ENCODE assay signal across 18 cellular contexts in the genomic region with DNA sequence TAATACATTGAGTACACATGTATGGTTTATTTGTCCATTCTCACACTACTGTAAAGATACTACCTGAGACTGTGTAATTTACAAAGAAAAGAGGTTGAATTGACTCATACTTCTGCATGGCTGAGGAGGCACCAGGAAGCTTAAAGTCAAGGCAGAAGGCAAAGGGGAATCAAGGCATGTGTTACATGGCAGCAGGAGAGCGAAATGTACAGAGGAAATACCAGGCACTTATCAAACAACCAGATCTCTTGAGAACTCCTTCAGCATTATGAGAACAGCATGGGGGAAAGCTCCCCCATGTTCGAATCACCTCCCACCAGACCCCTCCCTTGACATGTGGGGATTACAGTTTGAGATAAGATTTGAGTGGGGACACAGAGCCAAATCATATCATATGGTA.
DNase-seq lines count a peak whose midpoint lies in the region; ATAC-seq and TF ChIP-seq lines count a peak whose summit lies in the region.
"Had no signal": no experiment of that assay in that cellular context is flagged by ENCODE, and none has a peak within 500 bp of the region (broad histone marks: within the 10 kb centered on the region; RNA-seq: fewer than 3 reads in every experiment).

No MANE protein-coding gene starts in this region.

- no peaks in the 10 kb centered on the region for H3K9me3 ChIP-seq in HEK293 (ENCODE audit: control insufficient read depth, insufficient read depth, low read depth, low read length)
- peaks cover 3% of the 10 kb centered on the region; the same call in 1 of the 2 replicates for H3K9me3 ChIP-seq in SU-DHL-6 (ENCODE audit: insufficient read depth, low read length)
- no peaks in the 10 kb centered on the region for H3K9me3 ChIP-seq in lung (ENCODE audit: control insufficient read depth in 2 of 2, insufficient read depth in 1 of 2, low read length in 1 of 2)
- H3K9me3 ChIP-seq in upper lobe of right lung: no peaks in the 10 kb centered on the region

- TF ChIP-seq CTCF in HEK293 (tag by site-specific recombination; IDR thresholded peaks at IDR 0.05) (no peak), SU-DHL-6 (IDR thresholded peaks at IDR 0.05; ENCODE audit: insufficient read depth, low read length, poor library complexity, severe bottlenecking) (no peak), lung (IDR thresholded peaks at IDR 0.05; ENCODE audit: control extremely low read depth, extremely low read depth) (no peak), upper lobe of right lung (IDR thresholded peaks at IDR 0.05) (no peak)

- H3K4me1 ChIP-seq in HEK293 (ENCODE audit: control insufficient read depth, insufficient read depth, low read length): no peaks in the 10 kb centered on the region
- no peaks in the 10 kb centered on the region for H3K4me1 ChIP-seq in lung (ENCODE audit: control insufficient read depth in 2 of 2, insufficient read depth in 2 of 2, low read length in 2 of 2)
- no peaks in the 10 kb centered on the region for H3K4me1 ChIP-seq in upper lobe of right lung

- no peak for DNase-seq in lung (ENCODE audit: low spot score)
- DNase-seq in upper lobe of right lung: no peak
- no peak for DNase-seq in ACHN
- DNase-seq in NCI-H510A (lab: John Stamatoyannopoulos, UW): no peak
- DNase-seq: AML-193; Calu3; CD4-positive, alpha-beta T cell; DMS79 treated with DMSO at 0.1 percent for 48 hours; GF-D8; GOT3; H7; KG1 had no signal

- CTCF ChIA-PET in HEK293 (lab: Yijun Ruan, JAX): no interaction called here

- H3F3A ChIP-seq in SU-DHL-6 (ENCODE audit: insufficient read depth): no peaks in the 10 kb centered on the region

- POLR2A ChIA-PET in HEK293 (lab: Yijun Ruan, JAX): no interaction called here

- H3K9me2 ChIP-seq in SU-DHL-6 (replicated peaks; ENCODE audit: insufficient read depth, low read length): no peaks in the 10 kb centered on the region

- no peaks in the 10 kb centered on the region for H3K27me3 ChIP-seq in SU-DHL-6 (ENCODE audit: low read length)
- no peaks in the 10 kb centered on the region for H3K27me3 ChIP-seq in lung (ENCODE audit: control insufficient read depth, insufficient read depth)
- no peaks in the 10 kb centered on the region for H3K27me3 ChIP-seq in upper lobe of right lung

- H4K20me1 ChIP-seq in SU-DHL-6 (ENCODE audit: low read depth, low read length): no peaks in the 10 kb centered on the region

- H3K9ac ChIP-seq in SU-DHL-6 (ENCODE audit: low read length): no peak overlapping the region

- H3K4me2 ChIP-seq in SU-DHL-6 (ENCODE audit: low read depth, low read length, poor library complexity, severe bottlenecking): no peak overlapping the region

- peak overlapping the region; percentile 82 for H2AFZ ChIP-seq in SU-DHL-6 (ENCODE audit: low read depth, low read length, severe bottlenecking)

- H3K27ac ChIP-seq in HEK293 (ENCODE audit: extremely low read depth, low read depth, low read length) (no peak overlapping the region), SU-DHL-6 (ENCODE audit: low read depth, low read length) (no peak overlapping the region), lung (ENCODE audit: low read depth in 1 of 2, low read length in 1 of 2) (no peak overlapping the region), upper lobe of right lung (no peak overlapping the region)
- H3K27ac ChIP-seq: C4-2B had no signal

- no peak overlapping the region for H3K4me3 ChIP-seq in HEK293 (ENCODE audit: low read depth, low read length)
- no peak overlapping the region for H3K4me3 ChIP-seq in SU-DHL-6 (ENCODE audit: insufficient read depth, low read length, poor library complexity, severe bottlenecking)
- no peak overlapping the region for H3K4me3 ChIP-seq in lung
- H3K4me3 ChIP-seq in upper lobe of right lung: no peak overlapping the region

- ATAC-seq in lung (ENCODE audit: insufficient read depth, low FRiP score): peak; percentile 34
- peak; percentile 35 for ATAC-seq in upper lobe of right lung
- no peak for ATAC-seq in HG03520 (IDR thresholded peaks at IDR 0.05; ENCODE audit: unreplicated experiment)
- ATAC-seq: HCT116, HepG2 had no signal

- in situ Hi-C loops in ACHN (cut with HindIII; ENCODE audit: low pct_ligation_motif_present, low pct_unique_long_range_greater_than_20kb, low sequenced_read_pairs): no loop called here

- intact Hi-C loops in upper lobe of right lung (cut with DNase I): no loop called here

- H3K79me2 ChIP-seq in SU-DHL-6 (ENCODE audit: insufficient read depth, low read length): no peaks in the 10 kb centered on the region

- H3K36me3 ChIP-seq in HEK293 (ENCODE audit: control insufficient read depth in 2 of 2, insufficient read depth in 1 of 2, low read length in 2 of 2) (no peaks in the 10 kb centered on the region), SU-DHL-6 (ENCODE audit: low read length) (no peaks in the 10 kb centered on the region), lung (ENCODE audit: control insufficient read depth in 2 of 2, insufficient read depth in 2 of 2, low read length in 2 of 2) (no peaks in the 10 kb centered on the region), upper lobe of right lung (no peaks in the 10 kb centered on the region)

- 18 to 76% methylated on average over 2 of the region's 2 CpGs for WGBS in lung, 2 donors

TF ChIP-seq in HEK293, 187 proteins besides CTCF, POLR2A, EP300 and RAD21:
- TF ChIP-seq HOXC10 (CRISPR knock-in tag; IDR thresholded peaks at IDR 0.05) (no peak), ZNF596 (tag by site-specific recombination; IDR thresholded peaks at IDR 0.05) (no peak), WT1 (tag by site-specific recombination; IDR thresholded peaks at IDR 0.05) (no peak), ZNF202 (tag by site-specific recombination; IDR thresholded peaks at IDR 0.05; ENCODE audit: borderline replicate concordance) (no peak), ZSCAN30 (tag by site-specific recombination; IDR thresholded peaks at IDR 0.05) (no peak), ZNF843 (tag by site-specific recombination; IDR thresholded peaks at IDR 0.05) (no peak), ZNF626 (tag by site-specific recombination; IDR thresholded peaks at IDR 0.05) (no peak), SETDB1 (IDR thresholded peaks at IDR 0.05; ENCODE audit: insufficient read length, low read length) (peak; percentile 82), TRIM28 (IDR thresholded peaks at IDR 0.05; ENCODE audit: borderline replicate concordance, low read length) (0 out of 2 replicates have a peak, but pooled peaks have one; percentile 44), ZNF433 (tag by site-specific recombination; IDR thresholded peaks at IDR 0.05; ENCODE audit: low read depth) (no peak)
- TF ChIP-seq, protein P1, sequence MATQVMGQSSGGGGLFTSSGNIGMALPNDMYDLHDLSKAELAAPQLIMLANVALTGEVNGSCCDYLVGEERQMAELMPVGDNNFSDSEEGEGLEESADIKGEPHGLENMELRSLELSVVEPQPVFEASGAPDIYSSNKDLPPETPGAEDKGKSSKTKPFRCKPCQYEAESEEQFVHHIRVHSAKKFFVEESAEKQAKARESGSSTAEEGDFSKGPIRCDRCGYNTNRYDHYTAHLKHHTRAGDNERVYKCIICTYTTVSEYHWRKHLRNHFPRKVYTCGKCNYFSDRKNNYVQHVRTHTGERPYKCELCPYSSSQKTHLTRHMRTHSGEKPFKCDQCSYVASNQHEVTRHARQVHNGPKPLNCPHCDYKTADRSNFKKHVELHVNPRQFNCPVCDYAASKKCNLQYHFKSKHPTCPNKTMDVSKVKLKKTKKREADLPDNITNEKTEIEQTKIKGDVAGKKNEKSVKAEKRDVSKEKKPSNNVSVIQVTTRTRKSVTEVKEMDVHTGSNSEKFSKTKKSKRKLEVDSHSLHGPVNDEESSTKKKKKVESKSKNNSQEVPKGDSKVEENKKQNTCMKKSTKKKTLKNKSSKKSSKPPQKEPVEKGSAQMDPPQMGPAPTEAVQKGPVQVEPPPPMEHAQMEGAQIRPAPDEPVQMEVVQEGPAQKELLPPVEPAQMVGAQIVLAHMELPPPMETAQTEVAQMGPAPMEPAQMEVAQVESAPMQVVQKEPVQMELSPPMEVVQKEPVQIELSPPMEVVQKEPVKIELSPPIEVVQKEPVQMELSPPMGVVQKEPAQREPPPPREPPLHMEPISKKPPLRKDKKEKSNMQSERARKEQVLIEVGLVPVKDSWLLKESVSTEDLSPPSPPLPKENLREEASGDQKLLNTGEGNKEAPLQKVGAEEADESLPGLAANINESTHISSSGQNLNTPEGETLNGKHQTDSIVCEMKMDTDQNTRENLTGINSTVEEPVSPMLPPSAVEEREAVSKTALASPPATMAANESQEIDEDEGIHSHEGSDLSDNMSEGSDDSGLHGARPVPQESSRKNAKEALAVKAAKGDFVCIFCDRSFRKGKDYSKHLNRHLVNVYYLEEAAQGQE (tag by site-specific recombination; IDR thresholded peaks at IDR 0.05): no peak
- TF ChIP-seq, protein P2, sequence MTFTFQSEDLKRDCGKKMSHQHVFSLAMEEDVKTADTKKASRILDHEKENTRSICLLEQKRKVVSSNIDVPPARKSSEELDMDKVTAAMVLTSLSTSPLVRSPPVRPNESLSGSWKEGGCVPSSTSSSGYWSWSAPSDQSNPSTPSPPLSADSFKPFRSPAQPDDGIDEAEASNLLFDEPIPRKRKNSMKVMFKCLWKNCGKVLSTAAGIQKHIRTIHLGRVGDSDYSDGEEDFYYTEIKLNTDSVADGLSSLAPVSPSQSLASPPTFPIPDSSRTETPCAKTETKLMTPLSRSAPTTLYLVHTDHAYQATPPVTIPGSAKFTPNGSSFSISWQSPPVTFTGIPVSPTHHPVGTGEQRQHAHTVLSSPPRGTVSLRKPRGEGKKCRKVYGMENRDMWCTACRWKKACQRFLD (tag by site-specific recombination; IDR thresholded peaks at IDR 0.05): no peak
- TF ChIP-seq, protein P3, sequence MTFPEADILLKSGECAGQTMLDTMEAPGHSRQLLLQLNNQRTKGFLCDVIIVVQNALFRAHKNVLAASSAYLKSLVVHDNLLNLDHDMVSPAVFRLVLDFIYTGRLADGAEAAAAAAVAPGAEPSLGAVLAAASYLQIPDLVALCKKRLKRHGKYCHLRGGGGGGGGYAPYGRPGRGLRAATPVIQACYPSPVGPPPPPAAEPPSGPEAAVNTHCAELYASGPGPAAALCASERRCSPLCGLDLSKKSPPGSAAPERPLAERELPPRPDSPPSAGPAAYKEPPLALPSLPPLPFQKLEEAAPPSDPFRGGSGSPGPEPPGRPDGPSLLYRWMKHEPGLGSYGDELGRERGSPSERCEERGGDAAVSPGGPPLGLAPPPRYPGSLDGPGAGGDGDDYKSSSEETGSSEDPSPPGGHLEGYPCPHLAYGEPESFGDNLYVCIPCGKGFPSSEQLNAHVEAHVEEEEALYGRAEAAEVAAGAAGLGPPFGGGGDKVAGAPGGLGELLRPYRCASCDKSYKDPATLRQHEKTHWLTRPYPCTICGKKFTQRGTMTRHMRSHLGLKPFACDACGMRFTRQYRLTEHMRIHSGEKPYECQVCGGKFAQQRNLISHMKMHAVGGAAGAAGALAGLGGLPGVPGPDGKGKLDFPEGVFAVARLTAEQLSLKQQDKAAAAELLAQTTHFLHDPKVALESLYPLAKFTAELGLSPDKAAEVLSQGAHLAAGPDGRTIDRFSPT (tag by site-specific recombination; IDR thresholded peaks at IDR 0.05): no peak
